ENCODE assay signal across 30 cellular contexts in genomic region chr3:171371354-171371753, GRCh38.
"Had no signal": no experiment of that assay in that cellular context is flagged by ENCODE, and none has a peak within 500 bp of the region (broad histone marks: within the 10 kb centered on the region; RNA-seq: fewer than 3 reads in every experiment).

No MANE protein-coding gene starts in this region.

- H3K9me3 ChIP-seq: body of pancreas, heart left ventricle, left ventricle myocardium inferior, pancreas, psoas muscle, spleen, testis, transverse colon had no signal

- H3K27ac ChIP-seq: body of pancreas, cardiac muscle cell, coronary artery, foreskin keratinocyte, heart left ventricle, left ventricle myocardium inferior, pancreas, psoas muscle, spleen, testis, transverse colon, VCaP had no signal

- DNase-seq: activated CD4-positive, alpha-beta T cell treated with anti-CD3 and anti-CD28 coated beads for 4 hours; activated CD4-positive, alpha-beta T cell treated with anti-CD3 and anti-CD28 coated beads, Interleukin-2, amount 50 U/mL, for 4 hours; activated naive CD4-positive, alpha-beta T cell; activated T-cell treated with anti-CD3 and anti-CD28 coated beads for 4 hours; activated T-cell treated with anti-CD3 and anti-CD28 coated beads, Interleukin-2, amount 50 U/mL, for 72 hours; anterior cingulate cortex; body of pancreas; cerebellar nuclear complex; dorsolateral prefrontal cortex; effector memory CD4-positive, alpha-beta T cell; foreskin keratinocyte; heart left ventricle; kidney glomerular epithelial cell; left ventricle myocardium inferior; naive thymus-derived CD8-positive, alpha-beta T cell; nucleus accumbens; pancreas; psoas muscle; right cardiac atrium; spleen; stimulated activated naive CD4-positive, alpha-beta T cell; T-cell; testis; transverse colon had no signal

- H3K4me3 ChIP-seq: body of pancreas, cardiac muscle cell, coronary artery, dorsolateral prefrontal cortex, heart left ventricle, left ventricle myocardium inferior, lung, pancreas, psoas muscle, spleen, testis, transverse colon had no signal

- FAIRE-seq: endothelial cell of umbilical vein, pancreas had no signal

- ATAC-seq: activated naive CD4-positive, alpha-beta T cell treated with anti-CD3 and anti-CD28 coated beads, Interleukin-2, amount 50 U/mL, for 72 hours; activated T-cell treated with anti-CD3 and anti-CD28 coated beads, Interleukin-2, amount 50 U/mL, for 72 hours; body of pancreas; foreskin keratinocyte; heart left ventricle; naive thymus-derived CD8-positive, alpha-beta T cell; pancreas; psoas muscle; right cardiac atrium; T-cell had no signal

- H3K36me3 ChIP-seq: cardiac muscle cell, heart left ventricle, left ventricle myocardium inferior, pancreas, spleen, transverse colon had no signal

- H3K27me3 ChIP-seq: body of pancreas, cardiac muscle cell, dorsolateral prefrontal cortex, foreskin keratinocyte, heart left ventricle, pancreas, spleen, testis, transverse colon had no signal
